Comparison of ENCODE assay signal across 16 cellular contexts in the genomic region with DNA sequence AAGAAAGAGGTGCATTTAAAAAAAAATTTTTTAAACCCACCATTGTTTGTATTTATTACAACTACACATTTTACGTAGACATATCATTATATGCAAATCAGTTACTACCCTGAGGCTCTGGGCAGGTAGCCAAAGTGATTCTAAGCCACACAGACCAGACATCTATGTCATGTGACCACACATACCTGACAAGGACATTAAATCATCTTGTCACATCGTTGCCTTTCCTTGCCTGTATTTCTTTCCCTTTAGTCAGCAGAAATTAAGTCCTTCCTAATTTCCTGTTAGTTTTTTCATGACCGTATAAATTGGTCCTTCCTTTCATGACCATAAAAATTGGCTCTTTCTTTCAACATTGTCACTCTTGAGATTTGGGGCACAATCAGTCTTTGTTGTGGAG.
DNase-seq lines count a peak whose midpoint lies in the region; ATAC-seq lines count a peak whose summit lies in the region.
"Had no signal": no experiment of that assay in that cellular context is flagged by ENCODE, and none has a peak within 500 bp of the region (broad histone marks: within the 10 kb centered on the region; RNA-seq: fewer than 3 reads in every experiment).

No MANE protein-coding gene starts in this region.

- no peaks in the 10 kb centered on the region for H3K36me3 Mint-ChIP-seq in T-cell
- no peaks in the 10 kb centered on the region for H3K36me3 Mint-ChIP-seq in activated T-cell treated with anti-CD3 and anti-CD28 coated beads, Interleukin-2, amount 50 U/mL, for 24 hours (ENCODE audit: low read depth)

- no peak overlapping the region for H3K27ac Mint-ChIP-seq in T-cell
- no peak overlapping the region for H3K27ac Mint-ChIP-seq in activated T-cell treated with anti-CD3 and anti-CD28 coated beads, Interleukin-2, amount 50 U/mL, for 24 hours

- no peaks in the 10 kb centered on the region for H3K4me1 Mint-ChIP-seq in T-cell
- H3K4me1 Mint-ChIP-seq in activated T-cell treated with anti-CD3 and anti-CD28 coated beads, Interleukin-2, amount 50 U/mL, for 24 hours (ENCODE audit: low read depth) = no peaks in the 10 kb centered on the region

- no peak for ATAC-seq in T-cell (replicated peaks in 1 of 4)

- POLR2A ChIA-PET in T-cell (lab: Charles Lee) = no interaction called here

- peaks cover 0 to 8% of the 10 kb centered on the region in 2 donors for H3K27me3 Mint-ChIP-seq in T-cell
- H3K27me3 Mint-ChIP-seq in activated T-cell treated with anti-CD3 and anti-CD28 coated beads, Interleukin-2, amount 50 U/mL, for 24 hours = peaks cover 2% of the 10 kb centered on the region

- CTCF ChIA-PET in T-cell (lab: Charles Lee) = no interaction called here

- peak; percentile 3 for DNase-seq in DMS53 (lab: John Stamatoyannopoulos, UW)
- no peak for DNase-seq in DMS53 treated with DMSO at 0.1 percent for 48 hours (lab: John Stamatoyannopoulos, UW; ENCODE audit: unreplicated experiment)
- DNase-seq in NCI-H1105 (lab: John Stamatoyannopoulos, UW) = peak; percentile 79
- DNase-seq in NCI-H345 treated with DMSO at 0.1 percent for 48 hours (lab: John Stamatoyannopoulos, UW; ENCODE audit: unreplicated experiment) = peak; percentile 6
- DNase-seq in kidney tubule cell (ENCODE audit: low spot score) = peak; percentile 16
- DNase-seq in CD1c-positive myeloid dendritic cell (ENCODE audit: extremely low spot score) = no peak
- no peak for DNase-seq in T-cell
- no peak for DNase-seq in activated T-cell treated with anti-CD3 and anti-CD28 coated beads, Interleukin-2, amount 50 U/mL, for 24 hours
- DNase-seq: Calu3, GF-D8, H7, MV-4-11, NCI-H187, NCI-H226, SJCRH30, SW 1271 had no signal

- no peaks in the 10 kb centered on the region for H3K9me3 Mint-ChIP-seq in T-cell
- peaks cover 2% of the 10 kb centered on the region for H3K9me3 Mint-ChIP-seq in activated T-cell treated with anti-CD3 and anti-CD28 coated beads, Interleukin-2, amount 50 U/mL, for 24 hours

- H3K4me3 Mint-ChIP-seq in T-cell = no peak overlapping the region
- H3K4me3 Mint-ChIP-seq in activated T-cell treated with anti-CD3 and anti-CD28 coated beads, Interleukin-2, amount 50 U/mL, for 24 hours = no peak overlapping the region

Comparison
In these comparisons a context has a peak if more than half of its experiments do, and no peak if none do; other contexts are left out.
1. DNase-seq: peak in DMS53 (single experiment), NCI-H1105 (single experiment), NCI-H345 treated with DMSO at 0.1 percent for 48 hours (single experiment) and kidney tubule cell (single experiment); none in DMS53 treated with DMSO at 0.1 percent for 48 hours (single experiment), CD1c-positive myeloid dendritic cell (single experiment), T-cell (0 of 34) and activated T-cell treated with anti-CD3 and anti-CD28 coated beads, Interleukin-2, amount 50 U/mL, for 24 hours (single experiment).